ENCODE assay signal across 25 cellular contexts in the genomic region with DNA sequence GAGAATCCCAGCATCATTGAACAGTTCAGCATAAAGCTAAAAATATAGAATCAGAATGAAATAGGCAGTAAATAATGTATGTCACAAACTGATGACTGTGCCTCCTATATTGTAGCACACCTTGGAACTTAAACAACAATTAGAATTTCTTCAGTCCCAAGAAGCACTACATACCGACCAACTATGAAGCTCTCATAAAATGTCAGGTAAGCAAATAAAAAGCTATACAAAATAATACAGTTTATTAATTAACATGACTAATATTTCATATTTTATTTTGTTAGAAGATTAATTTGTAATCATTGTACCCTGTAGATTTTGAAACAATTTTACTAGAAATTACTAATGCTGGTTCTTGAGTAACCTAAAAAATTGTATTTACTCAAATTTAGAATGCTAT.
DNase-seq lines count a peak whose midpoint lies in the region; ATAC-seq, FAIRE-seq and TF ChIP-seq lines count a peak whose summit lies in the region.
"Had no signal": no experiment of that assay in that cellular context is flagged by ENCODE, and none has a peak within 500 bp of the region (broad histone marks: within the 10 kb centered on the region; RNA-seq: fewer than 3 reads in every experiment).

No MANE protein-coding gene starts in this region.

- H3K18ac ChIP-seq in IMR-90 (ENCODE audit: low read depth, low read length) = no peak overlapping the region

- no peak for TF ChIP-seq POLR2A in HepG2 (IDR thresholded peaks at IDR 0.05; ENCODE audit: insufficient read depth in 1 of 2, low read depth in 2 of 2, low read length in 2 of 2)
- TF ChIP-seq POLR2A in right lobe of liver (IDR thresholded peaks at IDR 0.05) = no peak
- no peak for TF ChIP-seq POLR2A in A549 (IDR thresholded peaks at IDR 0.05; ENCODE audit: low read length)
- TF ChIP-seq POLR2A in IMR-90 (IDR thresholded peaks at IDR 0.05; ENCODE audit: low read depth, low read length) = no peak

- no peaks in the 10 kb centered on the region for H3K9me3 ChIP-seq in HepG2 (ENCODE audit: low read length)
- no peaks in the 10 kb centered on the region for H3K9me3 ChIP-seq in right lobe of liver
- no peaks in the 10 kb centered on the region for H3K9me3 ChIP-seq in A549
- H3K9me3 ChIP-seq in IMR-90 (ENCODE audit: control insufficient read depth, insufficient read depth, low read length) = no peaks in the 10 kb centered on the region
- H3K9me3 ChIP-seq: BE2C, BLaER1 had no signal

- in situ Hi-C loops in HepG2 (cut with HindIII; ENCODE audit: extremely low pct_ligation_motif_present, low pct_unique_long_range_greater_than_20kb) = no loop called here
- in situ Hi-C loops in IMR-90 (cut with MboI; ENCODE audit: low sequenced_read_pairs) = no loop called here

- POLR2A ChIA-PET in HepG2 (lab: Yijun Ruan, JAX) = no interaction called here
- POLR2A ChIA-PET in A549 (lab: Yijun Ruan, JAX) = no interaction called here
- POLR2A ChIA-PET in IMR-90 (lab: Charles Lee; ENCODE audit: unreplicated experiment) = no interaction called here

- H2BK5ac ChIP-seq in IMR-90 (ENCODE audit: low read depth, low read length, poor library complexity, severe bottlenecking) = no peak overlapping the region

- ATAC-seq in HepG2 (no peak), right lobe of liver (no peak), A549 (no peak), IMR-90 (ENCODE audit: low read depth) (no peak)

- no peak overlapping the region for H4K5ac ChIP-seq in IMR-90 (ENCODE audit: low read depth, low read length)

- H3K27me3 ChIP-seq in HepG2 (ENCODE audit: control insufficient read depth in 1 of 2, insufficient read depth in 2 of 2, low read length in 2 of 2) (no peaks in the 10 kb centered on the region), right lobe of liver (no peaks in the 10 kb centered on the region), IMR-90 (ENCODE audit: control insufficient read depth, insufficient read depth, low read length) (no peaks in the 10 kb centered on the region)
- H3K27me3 ChIP-seq: BE2C, BLaER1 had no signal

- H3K36me3 ChIP-seq in HepG2 (replicated peaks in 1 of 2; ENCODE audit: control insufficient read depth in 1 of 2, insufficient read depth in 2 of 2, low read length in 2 of 2) (peaks cover 5 to 17% of the 10 kb centered on the region in 2 experiments; a peak in 4 of 5 replicates), right lobe of liver (peaks cover 0 to 29% (median 11%) of the 10 kb centered on the region in 4 donors), IMR-90 (ENCODE audit: control insufficient read depth, insufficient read depth, low read length) (peaks cover 18% of the 10 kb centered on the region)

- H3K9ac ChIP-seq in HepG2 (ENCODE audit: insufficient read depth, low read depth, low read length) (no peak overlapping the region), IMR-90 (ENCODE audit: low read depth, low read length) (no peak overlapping the region)
- H3K9ac ChIP-seq: BLaER1 had no signal

- no peak overlapping the region for H3K14ac ChIP-seq in IMR-90 (replicated peaks; ENCODE audit: low read depth, low read length)

- 0 out of 4 replicates have a peak, but pooled peaks cover 0 to 2% of the 10 kb centered on the region in 2 experiments for H3K79me1 ChIP-seq in IMR-90 (ENCODE audit: low read depth in 1 of 2, low read length in 2 of 2)

- no peak overlapping the region for H2BK120ac ChIP-seq in IMR-90 (ENCODE audit: low read depth, low read length)

- DNase-seq in HepG2 (ENCODE audit: low spot score) = no peak
- no peak for DNase-seq in right lobe of liver
- no peak for DNase-seq in A549 (ENCODE audit: low read depth in 1 of 2, low spot score in 1 of 2)
- DNase-seq in IMR-90 = no peak
- DNase-seq in inferior parietal cortex (ENCODE audit: extremely low spot score) = no peak
- no peak for DNase-seq in nucleus accumbens (lab: John Stamatoyannopoulos, UW)
- DNase-seq in HTR-8/SVneo (ENCODE audit: insufficient read length, low spot score) = no peak
- DNase-seq: 8988T; ACHN; BE2C; C1 segment of cervical spinal cord; CD4-positive, alpha-beta memory T cell; CD4-positive, CD25-positive, alpha-beta regulatory T cell; CD8-positive, alpha-beta memory T cell; COR-L47; DMS 273 treated with DMSO at 0.1 percent for 48 hours; DMS153; DMS53; DMS79; DND-41; EL; GF-D8 had no signal

- no peak overlapping the region for H2BK20ac ChIP-seq in IMR-90 (ENCODE audit: low read depth, low read length)

- no peak overlapping the region for H4K91ac ChIP-seq in IMR-90 (ENCODE audit: insufficient read depth, low read depth, low read length)

- no peak overlapping the region for H3K4ac ChIP-seq in IMR-90 (ENCODE audit: low read depth, low read length)

- no peak overlapping the region for H3K27ac ChIP-seq in HepG2 (ENCODE audit: extremely low read length, insufficient read depth, low read length)
- no peak overlapping the region for H3K27ac ChIP-seq in right lobe of liver
- no peak overlapping the region for H3K27ac ChIP-seq in A549
- H3K27ac ChIP-seq in IMR-90 (ENCODE audit: insufficient read depth, low read length) = no peak overlapping the region
- H3K27ac ChIP-seq: BLaER1 had no signal

- H3K4me2 ChIP-seq in HepG2 (ENCODE audit: low read depth, low read length) = no peak overlapping the region
- no peak overlapping the region for H3K4me2 ChIP-seq in A549
- H3K4me2 ChIP-seq in IMR-90 (ENCODE audit: low read depth, low read length) = no peak overlapping the region
- H3K4me2 ChIP-seq: BLaER1 had no signal

- H3K23ac ChIP-seq in IMR-90 (ENCODE audit: low read depth, low read length) = no peak overlapping the region

- no peak overlapping the region for H2AFZ ChIP-seq in HepG2 (ENCODE audit: low read length)
- H2AFZ ChIP-seq in IMR-90 (replicated peaks; ENCODE audit: low read length, poor library complexity) = no peak overlapping the region

- TF ChIP-seq EP300 in HepG2 (IDR thresholded peaks at IDR 0.05; ENCODE audit: low read depth in 2 of 2, low read length in 2 of 2) (no peak), HepG2 (CRISPR knock-in tag; IDR thresholded peaks at IDR 0.05; ENCODE audit: borderline replicate concordance) (no peak), A549 (IDR thresholded peaks at IDR 0.05) (no peak)

- H3K4me1 ChIP-seq in HepG2 (ENCODE audit: insufficient read depth, low read length) (peaks cover 6% of the 10 kb centered on the region), right lobe of liver (peaks cover 0 to 1% (median 0%) of the 10 kb centered on the region in 4 donors), A549 (peaks cover 7% of the 10 kb centered on the region; the same call in 2 of the 3 replicates), IMR-90 (ENCODE audit: control insufficient read depth, insufficient read depth, low read length) (no peaks in the 10 kb centered on the region)
- H3K4me1 ChIP-seq: BE2C, BLaER1 had no signal

- H4K8ac ChIP-seq in IMR-90 (ENCODE audit: low read depth in 2 of 2, low read length in 2 of 2) = no peak overlapping the region

- no peak overlapping the region for H2BK15ac ChIP-seq in IMR-90 (ENCODE audit: low read depth, low read length)

- WGBS in HepG2 (ENCODE audit: low lambda C conversion rate) = 97% methylated on average over 1 of the region's 1 CpG
- 87% methylated on average over 1 of the region's 1 CpG for WGBS in right lobe of liver (ENCODE audit: insufficient coverage, low coverage, low lambda C conversion rate, missing lambda C conversion rate)
- WGBS in A549 (ENCODE audit: missing lambda C conversion rate) = 90% methylated on average over 1 of the region's 1 CpG
- no CpG with 5 or more reads among the region's 1 CpG for WGBS in IMR-90 (ENCODE audit: extremely low coverage in 2 of 2, insufficient read length in 1 of 2), 2 experiments

- H3K4me3 ChIP-seq in HepG2 (replicated peaks in 1 of 3; ENCODE audit: insufficient read depth in 1 of 3, low read depth in 2 of 3, low read length in 3 of 3) (no peak overlapping the region), right lobe of liver (no peak overlapping the region), A549 (no peak overlapping the region), IMR-90 (ENCODE audit: insufficient read depth, low read depth, low read length) (no peak overlapping the region)
- H3K4me3 ChIP-seq: BLaER1 had no signal

- no peak overlapping the region for H2AK5ac ChIP-seq in IMR-90 (ENCODE audit: low read depth, low read length)

- H3K56ac ChIP-seq in IMR-90 (ENCODE audit: extremely low read depth, insufficient read depth, low read length) = no peak overlapping the region

- FAIRE-seq in HepG2 (lab: Jason Lieb, UNC) = no peak
- no peak for FAIRE-seq in A549 (lab: Jason Lieb, UNC)
- no peak for FAIRE-seq in HTR-8/SVneo (lab: Jason Lieb, UNC)
- FAIRE-seq: GM12891, GM19239 had no signal

- CTCF ChIA-PET in HepG2 (lab: Yijun Ruan, JAX; ENCODE audit: low intra/inter-chr PET ratio, low total read pairs) = no interaction called here
- CTCF ChIA-PET in A549 (lab: Yijun Ruan, JAX) = no interaction called here
- CTCF ChIA-PET in IMR-90 (lab: Yijun Ruan, JAX) = interaction anchor here (0.6 to 0.8 kb wide), 2 partner anchors 9 to 101 kb away, joined by 3 read pairs; no protein-coding TSS in a partner anchor

- TF ChIP-seq RAD21 in HepG2 (CRISPR knock-in tag; IDR thresholded peaks at IDR 0.05) (no peak), A549 (conservative IDR thresholded peaks at IDR 0.05 in 1 of 2, IDR thresholded peaks at IDR 0.05 in 1 of 2) (no peak), IMR-90 (IDR thresholded peaks at IDR 0.05; ENCODE audit: low read length) (no peak)

- no peaks in the 10 kb centered on the region for H3K9me1 ChIP-seq in IMR-90 (ENCODE audit: insufficient read depth, low read length)

- H3K79me2 ChIP-seq in HepG2 (ENCODE audit: insufficient read depth, low read length) = no peaks in the 10 kb centered on the region

- H2AK9ac ChIP-seq in IMR-90 (replicated peaks; ENCODE audit: low read depth, low read length, poor library complexity) = no peak overlapping the region

- TF ChIP-seq CTCF in HepG2 (CRISPR knock-in tag; IDR thresholded peaks at IDR 0.05) (no peak), right lobe of liver (IDR thresholded peaks at IDR 0.05) (no peak), A549 (IDR thresholded peaks at IDR 0.05) (no peak), IMR-90 (conservative IDR thresholded peaks at IDR 0.05; ENCODE audit: low read depth, low read length) (no peak)

- BruUV-seq in HepG2 (replicated peaks; lab: Mats Ljungman, UMichigan) (no TSS peak), IMR-90 (replicated peaks; lab: Mats Ljungman, UMichigan) (no TSS peak)

- dilution Hi-C loops in IMR-90 (cut with HindIII; ENCODE audit: low sequenced_read_pairs, unreplicated experiment) = no loop called here

- intact Hi-C loops in HepG2 (cut with micrococcal nuclease; ENCODE audit: unreplicated experiment) (no loop called here), right lobe of liver (cut with DNase I) (no loop called here), IMR-90 (cut with micrococcal nuclease) (no loop called here)

- no peaks in the 10 kb centered on the region; the same call in none of the 2 replicates for H4K20me1 ChIP-seq in HepG2 (ENCODE audit: insufficient read depth, low read length)
- H4K20me1 ChIP-seq in IMR-90 (ENCODE audit: insufficient read depth, low read length) = no peaks in the 10 kb centered on the region
- H4K20me1 ChIP-seq: BLaER1 had no signal

TF ChIP-seq in HepG2, 621 proteins besides CTCF, POLR2A, EP300 and RAD21 (continues in another document):
- no peak for TF ChIP-seq DNMT3B (CRISPR knock-in tag; conservative IDR thresholded peaks at IDR 0.05)

TF ChIP-seq in A549, 52 proteins besides CTCF, POLR2A, EP300 and RAD21 (continues in another document):
- TF ChIP-seq MAFK (IDR thresholded peaks at IDR 0.05; ENCODE audit: partially characterized antibody) = peak; percentile 62

TF ChIP-seq in IMR-90, 13 proteins besides CTCF, POLR2A, EP300 and RAD21 (continues in another document):
- no peak for TF ChIP-seq CHD1 (IDR thresholded peaks at IDR 0.05; ENCODE audit: low read depth, low read length)
